In the genomic region with DNA sequence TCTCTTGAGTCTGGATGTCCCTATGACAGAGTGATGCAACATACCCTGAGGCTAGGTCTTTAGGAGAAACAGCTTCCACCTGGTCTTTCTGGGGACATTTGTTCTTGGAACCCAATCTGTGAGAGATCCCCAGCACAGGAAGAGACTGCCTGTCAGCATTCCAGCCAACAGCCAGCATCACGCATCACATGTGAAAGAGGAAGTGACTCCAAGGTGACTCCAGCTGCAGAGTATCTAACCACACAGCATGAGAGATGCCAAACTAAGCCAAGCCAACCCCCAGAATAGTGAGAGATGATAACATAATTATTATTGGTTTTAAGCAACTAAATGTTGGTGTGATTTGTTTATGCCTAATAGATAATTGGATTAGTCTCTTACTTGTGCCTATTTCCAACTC, we compare ENCODE assay signal across 10 cellular contexts. TPM values are rescaled to one million over a fixed set of nuclear protein-coding genes. Genes with fewer than 3 reads are reported as not detected.
DNase-seq lines count a peak whose midpoint lies in the region; ATAC-seq and TF ChIP-seq lines count a peak whose summit lies in the region.
"Had no signal": no experiment of that assay in that cellular context is flagged by ENCODE, and none has a peak within 500 bp of the region (broad histone marks: within the 10 kb centered on the region; RNA-seq: fewer than 3 reads in every experiment).

No MANE protein-coding gene starts in this region.

- TF ChIP-seq CTCF in lower leg skin (IDR thresholded peaks at IDR 0.05): no peak

- no peak overlapping the region for H3K4me3 ChIP-seq in lower leg skin (ENCODE audit: low read depth, poor library complexity, severe bottlenecking)

- ATAC-seq in GM18505 (IDR thresholded peaks at IDR 0.05; ENCODE audit: unreplicated experiment) (peak; percentile 81), HG02610 (IDR thresholded peaks at IDR 0.05; ENCODE audit: unreplicated experiment) (peak; percentile 70)

- DNase-seq in OCI-M1 (lab: John Stamatoyannopoulos, UW) (peak; percentile 38), kidney tubule cell (ENCODE audit: low spot score) (peak; percentile 83), NCI-H2171 (lab: John Stamatoyannopoulos, UW) (no peak), lower leg skin (ENCODE audit: low spot score in 2 of 2) (no peak), NCI-H2171 treated with DMSO at 0.1 percent for 48 hours (lab: John Stamatoyannopoulos, UW) (no peak), anterior cingulate cortex (lab: John Stamatoyannopoulos, UW) (no peak)
- DNase-seq: NCI-H1436 had no signal

- no peak for TF ChIP-seq POLR2A in GM18505 (IDR thresholded peaks at IDR 0.05; ENCODE audit: borderline replicate concordance, extremely low read depth, insufficient read depth, insufficient read length)
- no peak for TF ChIP-seq POLR2A in lower leg skin (IDR thresholded peaks at IDR 0.05)

- 67 to 81% methylated on average over 1 of the region's 1 CpG for WGBS in lower leg skin, 2 donors

- intact Hi-C loops in lower leg skin (cut with DNase I; ENCODE audit: low total_unique reads): loop anchor here (5.0 to 10.0 kb wide), 2 partner anchors 136 to 203 kb away; no protein-coding TSS in a partner anchor

RNA-seq across cellular contexts. Expression of gene C18orf63, which starts 35.7 kb away (rescaled TPM):
- total RNA-seq in lower leg skin: not detected
- total RNA-seq: glomerular endothelial cell had no signal

RNA-seq across cellular contexts. Expression of gene CYB5A, which starts 59.6 kb away (rescaled TPM):
- total RNA-seq in lower leg skin: 100 to 1,000 TPM; 106 to 290 (median 173) TPM

Comparison
In these comparisons a context has a peak if more than half of its experiments do, and no peak if none do; other contexts are left out.
1. DNase-seq: peak in OCI-M1 (single experiment) and kidney tubule cell (single experiment); none in NCI-H2171 (single experiment), lower leg skin (0 of 2), NCI-H2171 treated with DMSO at 0.1 percent for 48 hours (single experiment) and anterior cingulate cortex (0 of 58).